ENCODE assay signal across 24 cellular contexts in the genomic region with DNA sequence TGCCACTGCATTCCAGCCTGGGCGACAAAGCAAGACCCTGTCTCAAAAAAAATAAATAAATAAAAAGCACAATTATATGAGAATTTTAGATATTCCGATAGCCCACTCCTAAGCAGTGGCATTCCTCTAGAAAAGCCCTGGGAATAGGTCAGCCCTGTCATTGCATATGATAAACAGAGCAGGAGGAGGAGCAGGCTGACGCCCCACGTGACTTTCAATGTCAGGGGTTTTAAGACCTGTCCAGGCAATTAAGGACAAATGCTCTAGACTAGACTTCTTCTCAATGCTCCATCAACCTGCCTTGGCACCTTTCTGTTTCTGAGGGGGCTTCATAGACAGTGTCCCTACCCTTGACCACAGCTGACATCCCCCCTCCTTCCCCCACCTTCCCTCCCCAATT.
"Had no signal": no experiment of that assay in that cellular context is flagged by ENCODE, and none has a peak within 500 bp of the region (broad histone marks: within the 10 kb centered on the region; RNA-seq: fewer than 3 reads in every experiment).

No MANE protein-coding gene starts in this region.

- DNase-seq: activated CD4-positive, alpha-beta memory T cell treated with anti-CD3 and anti-CD28 coated beads for 36 hours; activated CD4-positive, alpha-beta T cell treated with anti-CD3 and anti-CD28 coated beads, Interleukin-2, amount 10 ng/mL, durations not matched to agents 7 days and 5 days; activated CD4-positive, CD25-positive, alpha-beta regulatory T cell; activated CD8-positive, alpha-beta memory T cell treated with anti-CD3 and anti-CD28 coated beads for 24 hours; activated effector memory CD4-positive, alpha-beta T cell treated with anti-CD3 and anti-CD28 coated beads, Interleukin-2, amount 50 U/mL, for 16 hours; activated naive CD4-positive, alpha-beta T cell treated with Interleukin-2 at 50 U/mL for 16 hours; activated naive CD8-positive, alpha-beta T cell treated with anti-CD3 and anti-CD28 coated beads, Interleukin-2, amount 50 U/mL, for 24 hours; activated T-cell treated with anti-CD3 and anti-CD28 coated beads, Interleukin-2, amount 50 U/mL, for 4 hours; amygdala; brain microvascular endothelial cell; MV-4-11; NCI-H1105; NCI-H1436; NCI-H1694 treated with DMSO at 0.1 percent for 48 hours; NCI-H2081; NCI-H510A treated with DMSO at 0.1 percent for 48 hours; NCI-H69; PC-3; SHP77; SW 1271; T-helper 9 cell had no signal

- ATAC-seq: activated naive CD4-positive, alpha-beta T cell treated with anti-CD3 and anti-CD28 coated beads, Interleukin-2, amount 50 U/mL, for 72 hours; activated naive CD8-positive, alpha-beta T cell treated with anti-CD3 and anti-CD28 coated beads, Interleukin-2, amount 50 U/mL, for 24 hours; activated T-cell treated with anti-CD3 and anti-CD28 coated beads, Interleukin-2, amount 50 U/mL, for 4 hours; PC-3; SK-N-SH treated with all-trans-retinoic acid at 6 μM for 48 hours had no signal

- H3K27me3 Mint-ChIP-seq: activated CD4-positive, alpha-beta memory T cell treated with anti-CD3 and anti-CD28 coated beads for 36 hours; activated CD4-positive, alpha-beta T cell treated with anti-CD3 and anti-CD28 coated beads, Interleukin-2, amount 10 ng/mL, durations not matched to agents 7 days and 5 days; activated naive CD8-positive, alpha-beta T cell treated with anti-CD3 and anti-CD28 coated beads, Interleukin-2, amount 50 U/mL, for 24 hours had no signal

- H3K36me3 Mint-ChIP-seq: activated CD4-positive, alpha-beta memory T cell treated with anti-CD3 and anti-CD28 coated beads for 36 hours had no signal

- H3K4me3 Mint-ChIP-seq: activated CD4-positive, alpha-beta memory T cell treated with anti-CD3 and anti-CD28 coated beads for 36 hours; activated CD4-positive, alpha-beta T cell treated with anti-CD3 and anti-CD28 coated beads, Interleukin-2, amount 10 ng/mL, durations not matched to agents 7 days and 5 days; activated naive CD8-positive, alpha-beta T cell treated with anti-CD3 and anti-CD28 coated beads, Interleukin-2, amount 50 U/mL, for 24 hours; activated T-cell treated with anti-CD3 and anti-CD28 coated beads, Interleukin-2, amount 50 U/mL, for 4 hours; T-helper 1 cell treated with Interleukin-12 subunit alpha and Interleukin-12 subunit beta and Interleukin-4 antibody, amounts not matched to agents 30 μg/mL and 1 μg/mL, for 36 hours had no signal

- H3K27ac Mint-ChIP-seq: activated CD4-positive, alpha-beta memory T cell treated with anti-CD3 and anti-CD28 coated beads for 36 hours; activated CD4-positive, alpha-beta T cell treated with anti-CD3 and anti-CD28 coated beads, Interleukin-2, amount 10 ng/mL, durations not matched to agents 7 days and 5 days; activated naive CD4-positive, alpha-beta T cell treated with anti-CD3 and anti-CD28 coated beads, Interleukin-2, amount 50 U/mL, for 72 hours; activated naive CD8-positive, alpha-beta T cell treated with anti-CD3 and anti-CD28 coated beads, Interleukin-2, amount 50 U/mL, for 24 hours; T-helper 1 cell treated with Interleukin-12 subunit alpha and Interleukin-12 subunit beta and Interleukin-4 antibody, amounts not matched to agents 30 μg/mL and 1 μg/mL, for 36 hours had no signal

- H3K9me3 Mint-ChIP-seq: activated CD4-positive, alpha-beta memory T cell treated with anti-CD3 and anti-CD28 coated beads for 36 hours; activated CD4-positive, alpha-beta T cell treated with anti-CD3 and anti-CD28 coated beads, Interleukin-2, amount 10 ng/mL, durations not matched to agents 7 days and 5 days; activated naive CD4-positive, alpha-beta T cell treated with anti-CD3 and anti-CD28 coated beads, Interleukin-2, amount 50 U/mL, for 72 hours; activated naive CD8-positive, alpha-beta T cell treated with anti-CD3 and anti-CD28 coated beads, Interleukin-2, amount 50 U/mL, for 24 hours; activated T-cell treated with anti-CD3 and anti-CD28 coated beads, Interleukin-2, amount 50 U/mL, for 4 hours; T-helper 1 cell treated with Interleukin-12 subunit alpha and Interleukin-12 subunit beta and Interleukin-4 antibody, amounts not matched to agents 30 μg/mL and 1 μg/mL, for 36 hours had no signal
